In the genomic region with DNA sequence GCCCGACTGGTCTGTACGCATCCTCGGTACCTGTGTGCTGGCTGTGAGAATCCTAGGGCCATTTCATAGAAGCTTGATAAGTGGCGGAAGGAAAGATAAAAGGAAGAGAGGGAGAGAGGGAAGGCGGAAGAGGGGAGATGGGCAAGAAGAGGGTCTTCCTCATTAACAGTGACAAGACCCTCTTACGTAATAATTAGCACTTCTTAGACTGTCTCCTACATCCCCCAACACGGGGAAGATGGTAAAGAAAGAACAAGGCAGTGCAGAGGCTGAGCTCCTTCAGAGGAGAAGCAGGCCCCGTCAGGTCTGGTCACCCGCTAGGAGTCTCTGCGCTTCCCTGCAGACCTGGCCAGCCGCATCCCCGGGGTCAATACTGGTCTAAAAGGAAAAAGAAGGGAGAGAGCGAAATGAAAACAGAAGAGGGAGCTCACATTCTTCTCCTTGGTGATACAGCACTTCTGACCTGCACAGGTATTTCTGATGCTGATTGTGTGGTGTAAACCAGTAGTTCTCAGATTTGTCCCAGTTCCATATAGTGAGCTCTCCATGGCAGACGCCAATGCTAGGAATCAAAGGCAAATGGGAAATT, we compare ENCODE assay signal across 24 cellular contexts. TPM values are rescaled to one million over a fixed set of nuclear protein-coding genes. Genes with fewer than 3 reads are reported as not detected.
DNase-seq lines count a peak whose midpoint lies in the region; ATAC-seq, FAIRE-seq and TF ChIP-seq lines count a peak whose summit lies in the region.
"Had no signal": no experiment of that assay in that cellular context is flagged by ENCODE, and none has a peak within 500 bp of the region (broad histone marks: within the 10 kb centered on the region; RNA-seq: fewer than 3 reads in every experiment).

No MANE protein-coding gene starts in this region.

- H3K4me1 Mint-ChIP-seq in H9: peaks cover 22 to 28% of the 10 kb centered on the region in 2 experiments
- no peaks in the 10 kb centered on the region for H3K4me1 Mint-ChIP-seq in neural progenitor cell

- no peak for TF ChIP-seq POLR2A in K562 (conservative IDR thresholded peaks at IDR 0.05)

- H2BK15ac ChIP-seq in H9 (ENCODE audit: low read depth, low read length): no peak overlapping the region

- H3K4me2 ChIP-seq in H9 (ENCODE audit: insufficient read depth, insufficient read length, low read length): no peak overlapping the region
- H3K4me2 ChIP-seq in K562 (ENCODE audit: insufficient read depth, low read length): no peak overlapping the region
- H3K4me2 ChIP-seq in neural progenitor cell: no peak overlapping the region
- H3K4me2 ChIP-seq: KMS-11 had no signal

- H2BK5ac ChIP-seq in H9 (ENCODE audit: insufficient read length, low read length): no peak overlapping the region

- H3K9me1 ChIP-seq in K562 (ENCODE audit: control insufficient read depth, insufficient read depth, low read length): no peaks in the 10 kb centered on the region

- no peaks in the 10 kb centered on the region for H3K23me2 ChIP-seq in H9 (ENCODE audit: insufficient read length, low read depth, low read length, poor library complexity, severe bottlenecking)

- no peak overlapping the region for H3K4me3 Mint-ChIP-seq in H9
- no peak overlapping the region for H3K4me3 Mint-ChIP-seq in neural progenitor cell

- peaks cover 43 to 50% of the 10 kb centered on the region in 2 experiments for H3K9me3 Mint-ChIP-seq in H9
- peaks cover 15% of the 10 kb centered on the region for H3K9me3 Mint-ChIP-seq in neural progenitor cell

- H2BK12ac ChIP-seq in H9 (ENCODE audit: insufficient read length, low read depth, low read length): no peak overlapping the region

- no peak overlapping the region for H2BK20ac ChIP-seq in H9 (ENCODE audit: low read depth, low read length, poor library complexity, severe bottlenecking)

- WGBS in H9 (ENCODE audit: extremely low coverage, insufficient read length, low lambda C conversion rate): no CpG with 5 or more reads among the region's 14 CpGs
- WGBS in K562 (ENCODE audit: insufficient coverage, low coverage, missing lambda C conversion rate): under 1% methylated on average over 14 of the region's 14 CpGs

- H3K27ac Mint-ChIP-seq in H9 (no peak overlapping the region), neural progenitor cell (no peak overlapping the region)

- H3K9me3 ChIP-seq in H9 (ENCODE audit: control insufficient read depth, low read depth, low read length): no peaks in the 10 kb centered on the region
- no peaks in the 10 kb centered on the region for H3K9me3 ChIP-seq in K562 (replicated peaks; ENCODE audit: control insufficient read depth, insufficient read depth, low read depth, low read length)
- H3K9me3 ChIP-seq in neural progenitor cell (ENCODE audit: low read depth): no peaks in the 10 kb centered on the region

- H4K20me1 ChIP-seq in H9 (ENCODE audit: control insufficient read depth, insufficient read depth, insufficient read length): no peaks in the 10 kb centered on the region
- peaks cover 4% of the 10 kb centered on the region; the same call in 1 of the 2 replicates for H4K20me1 ChIP-seq in K562 (replicated peaks; ENCODE audit: control insufficient read depth, insufficient read depth, low read length)
- no peaks in the 10 kb centered on the region for H4K20me1 ChIP-seq in neural progenitor cell (ENCODE audit: low read depth)

- intact Hi-C loops in K562 (cut with micrococcal nuclease) (no loop called here), left cardiac atrium (cut with DNase I) (no loop called here)

- no peak overlapping the region for H3K18ac ChIP-seq in H9 (ENCODE audit: insufficient read length, low read depth, low read length)

- peaks cover 13% of the 10 kb centered on the region for H3K27me3 Mint-ChIP-seq in H9 (ENCODE audit: low read depth)
- H3K27me3 Mint-ChIP-seq in neural progenitor cell (ENCODE audit: insufficient read depth, low read depth): peaks cover 2% of the 10 kb centered on the region

- TF ChIP-seq CTCF in H9 (conservative IDR thresholded peaks at IDR 0.05) (peak; percentile 37; the same call in 2 of the 3 replicates), LNCaP clone FGC (IDR thresholded peaks at IDR 0.05; ENCODE audit: control insufficient read depth, extremely low read depth, insufficient read depth) (peak; percentile 34), K562 (IDR thresholded peaks at IDR 0.05 in 2 of 3, conservative IDR thresholded peaks at IDR 0.05 in 1 of 3; ENCODE audit: insufficient read depth in 2 of 3, low read depth in 1 of 3, low read length in 3 of 3) (no peak), neural progenitor cell (IDR thresholded peaks at IDR 0.05) (peak; percentile 3)

- H3T11ph ChIP-seq in H9 (ENCODE audit: low read length): no peak overlapping the region

- no peak overlapping the region for H2BK120ac ChIP-seq in H9 (ENCODE audit: low read depth, low read length, poor library complexity, severe bottlenecking)

- H3K4me3 ChIP-seq in LNCaP clone FGC (ENCODE audit: low read depth, low read length) (no peak overlapping the region), K562 (no peak overlapping the region), neural progenitor cell (no peak overlapping the region)

- CTCF ChIA-PET in K562 (lab: Yijun Ruan, JAX; ENCODE audit: low intra/inter-chr PET ratio): no interaction called here

- no peak overlapping the region for H4K8ac ChIP-seq in H9 (replicated peaks; ENCODE audit: insufficient read length, low read depth, low read length)

- H3K56ac ChIP-seq in H9 (ENCODE audit: insufficient read length, low read depth, low read length): no peak overlapping the region

- no peak for FAIRE-seq in K562 (lab: Jason Lieb, UNC)
- FAIRE-seq: D721Med, RCC 7860 had no signal

- peaks cover 6% of the 10 kb centered on the region; the same call in 1 of the 2 replicates for H3K4me1 ChIP-seq in H9 (ENCODE audit: insufficient read depth, low read length)
- H3K4me1 ChIP-seq in K562 (replicated peaks in 1 of 2; ENCODE audit: control insufficient read depth in 2 of 2, insufficient read depth in 2 of 2, low read length in 2 of 2): no peaks in the 10 kb centered on the region
- H3K4me1 ChIP-seq in neural progenitor cell: no peaks in the 10 kb centered on the region

- no peaks in the 10 kb centered on the region for H3F3A ChIP-seq in neural progenitor cell (ENCODE audit: low read depth)

- peak overlapping the region; percentile 4 for H2AFZ ChIP-seq in H9 (ENCODE audit: low read length)
- no peak overlapping the region for H2AFZ ChIP-seq in K562 (ENCODE audit: low read depth, low read length)
- H2AFZ ChIP-seq in neural progenitor cell (replicated peaks): peak overlapping the region; percentile 42

- no peak overlapping the region for H3K4ac ChIP-seq in H9 (ENCODE audit: low read depth, low read length)

- H3K79me1 ChIP-seq in H9 (ENCODE audit: insufficient read depth, low read depth, low read length, poor library complexity, severe bottlenecking): no peaks in the 10 kb centered on the region

- H3K9ac ChIP-seq in H9 (ENCODE audit: extremely low read depth, insufficient read length, low read length) (no peak overlapping the region), K562 (ENCODE audit: insufficient read depth in 1 of 2, low read depth in 2 of 2, low read length in 2 of 2) (no peak overlapping the region), neural progenitor cell (no peak overlapping the region)
- H3K9ac ChIP-seq: KMS-11 had no signal

- H3K36me3 ChIP-seq in K562 (ENCODE audit: control insufficient read depth, insufficient read depth, low read length) (no peaks in the 10 kb centered on the region), neural progenitor cell (no peaks in the 10 kb centered on the region)

- in situ Hi-C loops in K562 (cut with MboI): no loop called here

- no peak overlapping the region for H4K91ac ChIP-seq in H9 (ENCODE audit: insufficient read length, low read depth, low read length)

- POLR2A ChIA-PET in K562 (lab: Yijun Ruan, JAX): interaction anchor here (0.7 kb wide), 1 partner anchor 47 kb away, joined by 3 read pairs; no protein-coding TSS in a partner anchor

- no peak overlapping the region for H3K23ac ChIP-seq in H9 (ENCODE audit: insufficient read length, low read depth, low read length)

- peak; percentile 44; the same call in 2 of the 3 replicates for ATAC-seq in K562
- no peak for ATAC-seq in left cardiac atrium

- BruUV-seq in K562 (replicated peaks; lab: Mats Ljungman, UMichigan): no TSS peak

- H2AK5ac ChIP-seq in H9 (ENCODE audit: insufficient read length, low read length): no peak overlapping the region

- H4K5ac ChIP-seq in H9 (ENCODE audit: insufficient read length, low read depth, low read length): no peak overlapping the region

- no peak for DNase-seq in H9
- no peak for DNase-seq in LNCaP clone FGC (ENCODE audit: low read depth)
- DNase-seq in K562 (ENCODE audit: extremely low read depth in 1 of 4, low spot score in 3 of 4): no peak
- no peak for DNase-seq in neural progenitor cell (ENCODE audit: low spot score)
- DNase-seq in NCI-H345 (lab: John Stamatoyannopoulos, UW): no peak
- DNase-seq in left cardiac atrium: no peak
- DNase-seq in globus pallidus (ENCODE audit: low spot score): no peak
- DNase-seq: ACHN; C1 segment of cervical spinal cord; DMS79 treated with DMSO at 0.1 percent for 48 hours; NCI-H1048; NCI-H1436; NCI-H2029 treated with DMSO at 0.1 percent for 48 hours; NCI-H2171; NCI-H446; NCI-H526 treated with DMSO at 0.1 percent for 48 hours; NK-92 treated with Interleukin-12 subunit alpha and Interleukin-12 subunit beta, amount 100 ng/mL, for 24 hours; Right ventricle myocardium superior; SW 1271; T-helper 2 cell had no signal

- H3K27ac ChIP-seq in H9 (ENCODE audit: insufficient read length, low read depth, low read length) (no peak overlapping the region), K562 (ENCODE audit: extremely low read depth, low read depth, low read length) (no peak overlapping the region), neural progenitor cell (no peak overlapping the region)
- H3K27ac ChIP-seq: KMS-11 had no signal

- peaks cover 32 to 43% (median 40%) of the 10 kb centered on the region in 3 experiments for H3K36me3 Mint-ChIP-seq in H9 (ENCODE audit: insufficient read depth in 1 of 3, low read depth in 3 of 3)
- no peaks in the 10 kb centered on the region for H3K36me3 Mint-ChIP-seq in neural progenitor cell

- H3K27me3 ChIP-seq in H9 (ENCODE audit: insufficient read depth, low read length) (no peaks in the 10 kb centered on the region), K562 (ENCODE audit: control insufficient read depth in 2 of 2, insufficient read depth in 2 of 2, low read length in 2 of 2) (peaks cover 11 to 25% of the 10 kb centered on the region in 2 experiments), neural progenitor cell (no peaks in the 10 kb centered on the region)

- no peak for TF ChIP-seq RAD21 in K562 (CRISPR knock-in tag; conservative IDR thresholded peaks at IDR 0.05 in 1 of 2, IDR thresholded peaks at IDR 0.05 in 1 of 2)

- H3K14ac ChIP-seq in H9 (ENCODE audit: insufficient read depth, low read length): no peak overlapping the region

- H3K79me2 ChIP-seq in H9 (ENCODE audit: insufficient read depth, low read length) (no peaks in the 10 kb centered on the region), K562 (ENCODE audit: control insufficient read depth, insufficient read depth, low read length) (no peaks in the 10 kb centered on the region), neural progenitor cell (ENCODE audit: low read depth) (no peaks in the 10 kb centered on the region)

- no peak for TF ChIP-seq EP300 in K562 (IDR thresholded peaks at IDR 0.05; ENCODE audit: low read length)

RNA-seq across cellular contexts. Expression of gene FAM240A, which starts 19.0 kb away (rescaled TPM):
- total RNA-seq in H9 (2021) (0.11 TPM in 1 of 2 replicates, not detected in the other), K562 (2014; rRNA removed) (not detected in 2 replicates), K562 (2014; rRNA removed; fragmentation: Illumina TruSeq; extraction: Trizol) (not detected in 2 replicates), K562 (2015; rRNA removed; fragmentation: Illumina TruSeq; extraction: Trizol) (not detected in 2 replicates), K562 (2021) (not detected in 2 replicates), neural progenitor cell (ENCODE audit: low replicate concordance) (not detected in 2 replicates), left cardiac atrium (not detected)
- total RNA-seq in K562 (2011; cell fraction: chromatin; rRNA removed; ENCODE audit: low replicate concordance): not detected in 2 replicates
- total RNA-seq in K562 (2011; cell fraction: nucleolus; rRNA removed): not detected in 2 replicates
- not detected in 2 replicates for total RNA-seq in K562 (2011; cell fraction: nucleoplasm; rRNA removed)
- polyA plus RNA-seq in K562 (2011; rRNA removed) (not detected in 2 replicates), K562 (2014; fragmentation: Illumina TruSeq; extraction: Trizol) (not detected in 2 replicates), K562 (2014; fragmentation: Nextera tagmentation; extraction: Ambion mirVana) (not detected), K562 (2014; rRNA removed) (not detected in 2 replicates)
- not detected in 2 replicates for polyA plus RNA-seq in K562 (2011; cell fraction: cytosol; rRNA removed)
- not detected in 2 replicates for polyA plus RNA-seq in K562 (2011; cell fraction: nucleus; rRNA removed)
- not detected in 2 replicates for polyA plus RNA-seq in K562 (2012)
- not detected in 2 replicates for polyA minus RNA-seq in K562 (2011; rRNA and poly(A)+ RNA removed)
- polyA minus RNA-seq in K562 (2011; cell fraction: cytosol; rRNA and poly(A)+ RNA removed): not detected in 2 replicates
- polyA minus RNA-seq in K562 (2011; cell fraction: nucleus; rRNA and poly(A)+ RNA removed): not detected in 2 replicates
- total RNA-seq: MCF 10A, Right ventricle myocardium superior had no signal

RNA-seq across cellular contexts. Expression of gene LRRC2, which starts 27.3 kb away (rescaled TPM):
- 2.6 and 3.4 TPM in 2 replicates for total RNA-seq in H9 (2021)
- total RNA-seq in K562 (2011; cell fraction: chromatin; rRNA removed; ENCODE audit: low replicate concordance): not detected in 2 replicates
- total RNA-seq in K562 (2011; cell fraction: nucleolus; rRNA removed): not detected in 2 replicates
- not detected in 2 replicates for total RNA-seq in K562 (2011; cell fraction: nucleoplasm; rRNA removed)
- total RNA-seq in K562 (2014; rRNA removed): not detected in 2 replicates
- not detected in 2 replicates for total RNA-seq in K562 (2014; rRNA removed; fragmentation: Illumina TruSeq; extraction: Trizol)
- 0.04 TPM in 1 of 2 replicates, not detected in the other for total RNA-seq in K562 (2015; rRNA removed; fragmentation: Illumina TruSeq; extraction: Trizol)
- total RNA-seq in K562 (2021): not detected in 2 replicates
- polyA plus RNA-seq in K562 (2011; rRNA removed): 0.04 and 0.07 TPM in 2 replicates
- polyA plus RNA-seq in K562 (2011; cell fraction: cytosol; rRNA removed): not detected in 2 replicates
- polyA plus RNA-seq in K562 (2011; cell fraction: nucleus; rRNA removed): not detected in 2 replicates
- polyA plus RNA-seq in K562 (2012): 0.03 and 0.17 TPM in 2 replicates
- 0.01 TPM in 1 of 2 replicates, not detected in the other for polyA plus RNA-seq in K562 (2014; fragmentation: Illumina TruSeq; extraction: Trizol)
- under 1 TPM in 1 of 2 experiments, not detected in 1; 0.04 TPM for polyA plus RNA-seq in K562 (2014; fragmentation: Nextera tagmentation; extraction: Ambion mirVana)
- 0.01 TPM in 1 of 2 replicates, not detected in the other for polyA plus RNA-seq in K562 (2014; rRNA removed)
- not detected in 2 replicates for polyA minus RNA-seq in K562 (2011; rRNA and poly(A)+ RNA removed)
- not detected in 2 replicates for polyA minus RNA-seq in K562 (2011; cell fraction: cytosol; rRNA and poly(A)+ RNA removed)
- not detected in 2 replicates for polyA minus RNA-seq in K562 (2011; cell fraction: nucleus; rRNA and poly(A)+ RNA removed)
- not detected in 2 replicates for total RNA-seq in neural progenitor cell (ENCODE audit: low replicate concordance)
- 10 to 100 TPM; 14.3 to 20.5 TPM for total RNA-seq in left cardiac atrium
- total RNA-seq: MCF 10A had no signal

Comparison
In these comparisons a context has a peak if more than half of its experiments do, and no peak if none do; other contexts are left out.
1. CTCF ChIP-seq: peak in H9 (single experiment), LNCaP clone FGC (single experiment) and neural progenitor cell (single experiment); none in K562 (0 of 3).